ENCODE assay signal across 29 cellular contexts in the genomic region with DNA sequence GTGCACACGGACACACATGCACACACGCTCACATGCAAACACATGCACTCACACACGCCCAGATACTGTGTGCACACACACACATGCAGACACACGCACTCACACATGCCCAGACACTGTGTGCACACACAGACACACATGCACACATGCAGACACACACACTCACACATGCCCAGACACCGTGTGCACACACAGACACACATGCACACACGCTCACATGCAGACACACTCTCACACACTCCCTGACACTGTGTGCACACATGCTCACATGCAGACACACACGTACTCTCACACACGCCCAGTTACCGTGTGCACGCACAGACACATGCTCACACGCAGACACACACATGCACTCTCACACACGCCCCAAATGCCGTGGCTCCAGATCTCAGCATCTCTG.
"Had no signal": no experiment of that assay in that cellular context is flagged by ENCODE, and none has a peak within 500 bp of the region (broad histone marks: within the 10 kb centered on the region; RNA-seq: fewer than 3 reads in every experiment).

No MANE protein-coding gene starts in this region.

- H3K9me3 ChIP-seq: esophagus squamous epithelium, heart right ventricle, left lung, lower lobe of right lung, ovary, psoas muscle, spleen, tibial nerve had no signal

- H3K4me3 ChIP-seq: esophagus squamous epithelium, heart right ventricle, left lung, lower lobe of right lung, ovary, psoas muscle, spleen, tibial nerve had no signal

- H3K27ac ChIP-seq: esophagus squamous epithelium, heart right ventricle, left lung, lower lobe of right lung, ovary, psoas muscle, spleen, tibial nerve, VCaP had no signal

- DNase-seq: activated CD4-positive, alpha-beta memory T cell treated with anti-CD3 and anti-CD28 coated beads for 36 hours; activated CD4-positive, alpha-beta T cell treated with anti-CD3 and anti-CD28 coated beads, Interleukin-2, amount 10 ng/mL, durations not matched to agents 24 days and 14 days; activated CD8-positive, alpha-beta memory T cell treated with anti-CD3 and anti-CD28 coated beads, Interleukin-2, amount 50 U/mL, for 4 hours; activated gamma-delta T cell treated with Interleukin-2 at 50 U/mL for 16 hours; activated naive CD8-positive, alpha-beta T cell treated with anti-CD3 and anti-CD28 coated beads, Interleukin-2, amount 50 U/mL, for 24 hours; activated T-cell treated with anti-CD3 and anti-CD28 coated beads, Interleukin-2, amount 50 U/mL, for 24 hours; amygdala; central memory CD4-positive, alpha-beta T cell; esophagus squamous epithelium; foreskin melanocyte; heart right ventricle; kidney glomerular epithelial cell; left lung; lower lobe of right lung; mesenchymal stem cell; ovary; psoas muscle; stimulated activated naive CD4-positive, alpha-beta T cell; SW 1271; T-helper 9 cell had no signal

- ATAC-seq: activated CD4-positive, CD25-positive, alpha-beta regulatory T cell treated with anti-CD3 and anti-CD28 coated beads, Interleukin-2, amount 50 U/mL, for 24 hours; activated naive CD8-positive, alpha-beta T cell treated with anti-CD3 and anti-CD28 coated beads, Interleukin-2, amount 50 U/mL, for 24 hours; left lung; psoas muscle had no signal

- H3K4me1 Mint-ChIP-seq: activated CD4-positive, alpha-beta T cell treated with anti-CD3 and anti-CD28 coated beads, Interleukin-2, amount 10 ng/mL, durations not matched to agents 24 days and 14 days; activated naive CD4-positive, alpha-beta T cell treated with anti-CD3 and anti-CD28 coated beads, Interleukin-2, amount 50 U/mL, for 24 hours; activated naive CD8-positive, alpha-beta T cell treated with anti-CD3 and anti-CD28 coated beads, Interleukin-2, amount 50 U/mL, for 24 hours; endodermal cell had no signal

- H3K9me3 Mint-ChIP-seq: activated CD4-positive, alpha-beta memory T cell treated with anti-CD3 and anti-CD28 coated beads for 36 hours; activated CD4-positive, alpha-beta T cell treated with anti-CD3 and anti-CD28 coated beads, Interleukin-2, amount 10 ng/mL, durations not matched to agents 24 days and 14 days; activated naive CD4-positive, alpha-beta T cell treated with anti-CD3 and anti-CD28 coated beads, Interleukin-2, amount 50 U/mL, for 24 hours; activated naive CD8-positive, alpha-beta T cell treated with anti-CD3 and anti-CD28 coated beads, Interleukin-2, amount 50 U/mL, for 24 hours; activated T-cell treated with anti-CD3 and anti-CD28 coated beads, Interleukin-2, amount 50 U/mL, for 24 hours; dendritic cell treated with granulocyte-macrophage colony-stimulating factor and Interleukin-4, amounts not matched to agents 40 ng/mL and 50 ng/mL, for 4 days; endodermal cell; T-helper 1 cell treated with Interleukin-12 subunit alpha and Interleukin-12 subunit beta and Interleukin-4 antibody, amounts not matched to agents 30 μg/mL and 1 μg/mL, for 36 hours had no signal

- H3K27me3 Mint-ChIP-seq: activated CD4-positive, alpha-beta memory T cell treated with anti-CD3 and anti-CD28 coated beads for 36 hours; activated CD4-positive, alpha-beta T cell treated with anti-CD3 and anti-CD28 coated beads, Interleukin-2, amount 10 ng/mL, durations not matched to agents 24 days and 14 days; activated naive CD4-positive, alpha-beta T cell treated with anti-CD3 and anti-CD28 coated beads, Interleukin-2, amount 50 U/mL, for 24 hours; activated naive CD8-positive, alpha-beta T cell treated with anti-CD3 and anti-CD28 coated beads, Interleukin-2, amount 50 U/mL, for 24 hours; activated T-cell treated with anti-CD3 and anti-CD28 coated beads, Interleukin-2, amount 50 U/mL, for 24 hours; dendritic cell treated with granulocyte-macrophage colony-stimulating factor and Interleukin-4, amounts not matched to agents 40 ng/mL and 50 ng/mL, for 4 days had no signal

- H3K4me1 ChIP-seq: esophagus squamous epithelium, left lung, lower lobe of right lung, psoas muscle, spleen had no signal

- FAIRE-seq: TTC549 had no signal

- H3K4me3 Mint-ChIP-seq: activated CD4-positive, alpha-beta memory T cell treated with anti-CD3 and anti-CD28 coated beads for 36 hours; activated CD4-positive, alpha-beta T cell treated with anti-CD3 and anti-CD28 coated beads, Interleukin-2, amount 10 ng/mL, durations not matched to agents 24 days and 14 days; activated naive CD4-positive, alpha-beta T cell treated with anti-CD3 and anti-CD28 coated beads, Interleukin-2, amount 50 U/mL, for 24 hours; activated naive CD8-positive, alpha-beta T cell treated with anti-CD3 and anti-CD28 coated beads, Interleukin-2, amount 50 U/mL, for 24 hours; activated T-cell treated with anti-CD3 and anti-CD28 coated beads, Interleukin-2, amount 50 U/mL, for 24 hours; dendritic cell treated with granulocyte-macrophage colony-stimulating factor and Interleukin-4, amounts not matched to agents 40 ng/mL and 50 ng/mL, for 4 days; endodermal cell; T-helper 1 cell treated with Interleukin-12 subunit alpha and Interleukin-12 subunit beta and Interleukin-4 antibody, amounts not matched to agents 30 μg/mL and 1 μg/mL, for 36 hours had no signal

- H3K27me3 ChIP-seq: esophagus squamous epithelium, heart right ventricle, left lung, ovary, spleen, tibial nerve had no signal

- H3K27ac Mint-ChIP-seq: activated CD4-positive, alpha-beta memory T cell treated with anti-CD3 and anti-CD28 coated beads for 36 hours; activated CD4-positive, alpha-beta T cell treated with anti-CD3 and anti-CD28 coated beads, Interleukin-2, amount 10 ng/mL, durations not matched to agents 24 days and 14 days; activated naive CD4-positive, alpha-beta T cell treated with anti-CD3 and anti-CD28 coated beads, Interleukin-2, amount 50 U/mL, for 24 hours; activated naive CD8-positive, alpha-beta T cell treated with anti-CD3 and anti-CD28 coated beads, Interleukin-2, amount 50 U/mL, for 24 hours; activated T-cell treated with anti-CD3 and anti-CD28 coated beads, Interleukin-2, amount 50 U/mL, for 24 hours; dendritic cell treated with granulocyte-macrophage colony-stimulating factor and Interleukin-4, amounts not matched to agents 40 ng/mL and 50 ng/mL, for 4 days; endodermal cell; T-helper 1 cell treated with Interleukin-12 subunit alpha and Interleukin-12 subunit beta and Interleukin-4 antibody, amounts not matched to agents 30 μg/mL and 1 μg/mL, for 36 hours had no signal

- H3K36me3 ChIP-seq: ovary had no signal
